ENCODE assay signal across 8 cellular contexts in the genomic region with DNA sequence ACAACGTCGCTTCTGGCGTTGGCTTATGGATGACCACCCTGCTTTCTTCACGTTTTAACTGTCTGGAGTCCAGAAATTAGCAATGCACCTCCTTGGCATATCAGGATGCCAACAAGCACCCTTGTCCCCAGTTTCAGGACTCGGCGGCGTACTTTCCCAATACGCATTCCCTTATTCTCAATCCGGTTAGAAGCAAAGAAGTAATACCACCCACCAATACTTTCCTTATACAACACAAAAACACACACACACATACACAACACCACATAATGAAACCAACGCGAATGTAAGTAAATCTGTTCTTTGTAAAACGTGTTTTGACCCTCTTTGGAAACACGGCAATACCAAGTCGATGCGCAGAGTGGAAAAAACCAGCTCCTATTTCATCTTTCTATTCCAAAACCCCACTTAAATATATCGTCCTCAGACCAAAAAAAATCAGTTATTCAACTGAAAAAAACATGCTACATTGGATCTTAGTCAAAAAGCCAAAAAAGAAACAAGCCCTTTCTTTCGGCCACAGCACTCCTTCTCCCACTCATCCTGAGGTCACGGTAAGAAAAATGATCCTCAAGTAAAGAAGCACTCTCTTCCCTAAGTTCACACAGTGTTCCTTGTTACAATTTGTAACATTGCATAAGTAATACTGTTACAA. TPM values are rescaled to one million over a fixed set of nuclear protein-coding genes. Genes with fewer than 3 reads are reported as not detected.
A peak's percentile ranks its signal among the peaks of the same experiment; 100 is the strongest.
DNase-seq lines count a peak whose midpoint lies in the region; ATAC-seq and TF ChIP-seq lines count a peak whose summit lies in the region.

No MANE protein-coding gene starts in this region.

- H3K9me3 Mint-ChIP-seq in activated CD4-positive, alpha-beta T cell treated with anti-CD3 and anti-CD28 coated beads, Interleukin-2, amount 10 ng/mL, durations not matched to agents 24 days and 14 days, result no peaks in the 10 kb centered on the region

- H3K9me3 ChIP-seq in muscle layer of duodenum (ENCODE audit: control insufficient read depth in 1 of 2, low read length in 2 of 2) (no peaks in the 10 kb centered on the region), uterus (no peaks in the 10 kb centered on the region)

- H3K36me3 ChIP-seq in muscle layer of duodenum (ENCODE audit: control insufficient read depth in 1 of 2, insufficient read depth in 2 of 2, low read length in 2 of 2) (no peaks in the 10 kb centered on the region), uterus (no peaks in the 10 kb centered on the region)

- H3K4me3 ChIP-seq in epithelial cell of esophagus (ENCODE audit: low read length) (peak overlapping the region; percentile 58), muscle layer of duodenum (ENCODE audit: low read depth in 1 of 2, low read length in 2 of 2) (peak overlapping the region; percentile 52 to 68), uterus (peak overlapping the region; percentile 46 to 49)

- peak; percentile 30 for ATAC-seq in HG03135 (IDR thresholded peaks at IDR 0.05; ENCODE audit: unreplicated experiment)

- H3K4me3 Mint-ChIP-seq in activated CD4-positive, alpha-beta T cell treated with anti-CD3 and anti-CD28 coated beads, Interleukin-2, amount 10 ng/mL, durations not matched to agents 24 days and 14 days, result peak overlapping the region; percentile 93

- no peaks in the 10 kb centered on the region for H3K27me3 Mint-ChIP-seq in activated CD4-positive, alpha-beta T cell treated with anti-CD3 and anti-CD28 coated beads, Interleukin-2, amount 10 ng/mL, durations not matched to agents 24 days and 14 days

- TF ChIP-seq POLR2A in GM18526 (IDR thresholded peaks at IDR 0.05; ENCODE audit: extremely low read depth, insufficient read length) (peak; percentile 100), uterus (IDR thresholded peaks at IDR 0.05) (no peak)

- peak overlapping the region; percentile 100 for H3K27ac Mint-ChIP-seq in activated CD4-positive, alpha-beta T cell treated with anti-CD3 and anti-CD28 coated beads, Interleukin-2, amount 10 ng/mL, durations not matched to agents 24 days and 14 days

- intact Hi-C loops in activated CD4-positive, alpha-beta T cell treated with anti-CD3 and anti-CD28 coated beads, Interleukin-2, amount 10 ng/mL, durations not matched to agents 24 days and 14 days (cut with micrococcal nuclease), result loop anchor here (1.0 kb wide), 3 partner anchors 7 to 116 kb away; partner anchors contain the start of gene DHX8
- intact Hi-C loops in uterus (cut with DNase I; ENCODE audit: low total_unique reads), result no loop called here

- peaks cover 51% of the 10 kb centered on the region for H3K4me1 Mint-ChIP-seq in activated CD4-positive, alpha-beta T cell treated with anti-CD3 and anti-CD28 coated beads, Interleukin-2, amount 10 ng/mL, durations not matched to agents 24 days and 14 days

- H3K4me1 ChIP-seq in muscle layer of duodenum (ENCODE audit: control insufficient read depth in 1 of 2, insufficient read depth in 2 of 2, low read length in 2 of 2), result peaks cover 0 to 25% of the 10 kb centered on the region in 2 donors
- H3K4me1 ChIP-seq in uterus, result peaks cover 0 to 9% of the 10 kb centered on the region in 2 donors

- no peak for TF ChIP-seq CTCF in AG09319 (IDR thresholded peaks at IDR 0.05; ENCODE audit: low read depth, low read length)
- no peak for TF ChIP-seq CTCF in epithelial cell of esophagus (IDR thresholded peaks at IDR 0.05; ENCODE audit: insufficient read depth, low read depth, low read length, missing control alignments)
- no peak for TF ChIP-seq CTCF in uterus (IDR thresholded peaks at IDR 0.05)

- no peaks in the 10 kb centered on the region for H3K36me3 Mint-ChIP-seq in activated CD4-positive, alpha-beta T cell treated with anti-CD3 and anti-CD28 coated beads, Interleukin-2, amount 10 ng/mL, durations not matched to agents 24 days and 14 days (ENCODE audit: low read depth)

- H3K27me3 ChIP-seq in muscle layer of duodenum (ENCODE audit: low read depth, low read length) (no peaks in the 10 kb centered on the region), uterus (no peaks in the 10 kb centered on the region)

- H3K27ac ChIP-seq in muscle layer of duodenum (ENCODE audit: low read length) (peak overlapping the region; percentile 98), uterus (peak overlapping the region; percentile 96 to 99)

- DNase-seq in AG09319 (ENCODE audit: extremely low read depth, low read depth) (peak; percentile 81), NCI-H226 (peak; percentile 93), epithelial cell of esophagus (ENCODE audit: low read depth) (peak; percentile 49), uterus (peak in 1 of 2 donors; percentile 36)
- peak; percentile 86 for DNase-seq in activated CD4-positive, alpha-beta T cell treated with anti-CD3 and anti-CD28 coated beads, Interleukin-2, amount 10 ng/mL, durations not matched to agents 24 days and 14 days

RNA-seq across cellular contexts. Expression of gene ARL4D, which starts 31.1 kb away (rescaled TPM):
- total RNA-seq in activated CD4-positive, alpha-beta T cell treated with anti-CD3 and anti-CD28 coated beads, Interleukin-2, amount 10 ng/mL, durations not matched to agents 24 days and 14 days, result 3.3 and 3.5 TPM in 2 replicates
- total RNA-seq in uterus, result 10 to 100 TPM; 19.1 to 33.2 (median 25.7) TPM
